In the genomic region with DNA sequence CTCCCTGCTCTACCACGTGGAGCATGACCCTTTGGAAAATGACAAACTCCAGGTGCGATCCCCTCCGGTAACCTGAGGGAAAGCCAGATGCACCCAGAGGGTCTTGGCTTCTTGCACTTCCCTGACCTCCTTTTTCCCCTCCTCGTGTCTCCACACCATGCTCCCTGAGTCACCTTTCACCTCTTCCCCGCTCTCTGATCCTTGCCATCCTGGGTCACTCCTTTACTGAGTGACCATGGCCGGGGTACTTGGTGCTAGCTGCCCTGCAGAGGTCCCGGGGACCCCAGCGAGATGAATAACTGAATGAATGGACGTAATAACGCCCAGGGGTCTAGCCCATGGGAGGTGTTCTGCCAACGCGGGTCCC, we compare ENCODE assay signal across 11 cellular contexts. TPM values are rescaled to one million over a fixed set of nuclear protein-coding genes. Genes with fewer than 3 reads are reported as not detected.
DNase-seq lines count a peak whose midpoint lies in the region; ATAC-seq and TF ChIP-seq lines count a peak whose summit lies in the region.
"Had no signal": no experiment of that assay in that cellular context is flagged by ENCODE, and none has a peak within 500 bp of the region (broad histone marks: within the 10 kb centered on the region; RNA-seq: fewer than 3 reads in every experiment).

No MANE protein-coding gene starts in this region.

- no TSS peak for BruUV-seq in IMR-90 (replicated peaks; lab: Mats Ljungman, UMichigan)

- no peak overlapping the region for H2BK20ac ChIP-seq in IMR-90 (ENCODE audit: low read depth, low read length)

- H3K9me1 ChIP-seq in IMR-90 (ENCODE audit: insufficient read depth, low read length), result no peaks in the 10 kb centered on the region

- H3K56ac ChIP-seq in IMR-90 (ENCODE audit: extremely low read depth, insufficient read depth, low read length), result no peak overlapping the region

- H2BK5ac ChIP-seq in IMR-90 (ENCODE audit: low read depth, low read length, poor library complexity, severe bottlenecking), result no peak overlapping the region

- no peak overlapping the region for H4K5ac ChIP-seq in IMR-90 (ENCODE audit: low read depth, low read length)

- H3K4me3 ChIP-seq in BJ (ENCODE audit: low read depth, low read length), result peak overlapping the region; percentile 57
- H3K4me3 ChIP-seq in IMR-90 (ENCODE audit: insufficient read depth, low read depth, low read length), result no peak overlapping the region
- H3K4me3 ChIP-seq in ectodermal cell (ENCODE audit: insufficient read depth, low read depth, low read length), result peak overlapping the region; percentile 22
- H3K4me3 ChIP-seq in osteoblast (ENCODE audit: insufficient read depth, low read length), result no peak overlapping the region

- POLR2A ChIA-PET in BJ (lab: Charles Lee) (no interaction called here), IMR-90 (lab: Charles Lee; ENCODE audit: unreplicated experiment) (no interaction called here), GM10248 (lab: Yijun Ruan, JAX) (no interaction called here)

- no peak for TF ChIP-seq RAD21 in IMR-90 (IDR thresholded peaks at IDR 0.05; ENCODE audit: low read length)

- DNase-seq in BJ (ENCODE audit: low read depth), result no peak
- no peak for DNase-seq in IMR-90
- DNase-seq in osteoblast (ENCODE audit: insufficient read length, low spot score, missing footprints), result peak; percentile 74
- DNase-seq in A172 (ENCODE audit: low spot score), result no peak
- DNase-seq in stimulated activated CD4-positive, alpha-beta T cell treated with anti-CD3 and anti-CD28 coated beads, Interleukin-2, amount 100 ng/mL, for 48 hours, result no peak
- no peak for DNase-seq in cerebellar nuclear complex (lab: John Stamatoyannopoulos, UW)
- no peak for DNase-seq in GM10248 (ENCODE audit: extremely low spot score)
- DNase-seq: NCI-H345 had no signal

- no peak overlapping the region for H4K8ac ChIP-seq in IMR-90 (ENCODE audit: low read depth in 2 of 2, low read length in 2 of 2)

- dilution Hi-C loops in IMR-90 (cut with HindIII; ENCODE audit: low sequenced_read_pairs, unreplicated experiment), result no loop called here

- H3K79me2 ChIP-seq in osteoblast (ENCODE audit: insufficient read depth, low read length), result no peaks in the 10 kb centered on the region

- ATAC-seq in IMR-90 (ENCODE audit: low read depth), result no peak

- H3K4ac ChIP-seq in IMR-90 (ENCODE audit: low read depth, low read length), result no peak overlapping the region

- no peak overlapping the region for H3K9ac ChIP-seq in IMR-90 (ENCODE audit: low read depth, low read length)

- no peak overlapping the region for H3K23ac ChIP-seq in IMR-90 (ENCODE audit: low read depth, low read length)

- H3K27me3 ChIP-seq in BJ (ENCODE audit: control insufficient read depth, insufficient read depth, low read length) (no peaks in the 10 kb centered on the region), IMR-90 (ENCODE audit: control insufficient read depth, insufficient read depth, low read length) (peaks cover 8% of the 10 kb centered on the region), ectodermal cell (ENCODE audit: control insufficient read depth, insufficient read depth, low read length, poor library complexity, severe bottlenecking) (peaks cover 23% of the 10 kb centered on the region), osteoblast (ENCODE audit: insufficient read depth, low read length) (peaks cover 36% of the 10 kb centered on the region)

- H3K4me2 ChIP-seq in IMR-90 (ENCODE audit: low read depth, low read length) (no peak overlapping the region), osteoblast (ENCODE audit: insufficient read depth, low read length) (no peak overlapping the region)

- no peaks in the 10 kb centered on the region for H4K20me1 ChIP-seq in IMR-90 (ENCODE audit: insufficient read depth, low read length)
- H4K20me1 ChIP-seq in osteoblast (ENCODE audit: insufficient read depth, low read length), result no peaks in the 10 kb centered on the region

- no peak for TF ChIP-seq POLR2A in IMR-90 (IDR thresholded peaks at IDR 0.05; ENCODE audit: low read depth, low read length)

- no peaks in the 10 kb centered on the region for H3K79me1 ChIP-seq in IMR-90 (ENCODE audit: low read depth in 1 of 2, low read length in 2 of 2)

- no peaks in the 10 kb centered on the region for H3K36me3 ChIP-seq in BJ (ENCODE audit: control insufficient read depth, insufficient read depth, low read length)
- no peaks in the 10 kb centered on the region for H3K36me3 ChIP-seq in IMR-90 (ENCODE audit: control insufficient read depth, insufficient read depth, low read length)
- no peaks in the 10 kb centered on the region for H3K36me3 ChIP-seq in ectodermal cell (ENCODE audit: control insufficient read depth, insufficient read depth, low read length)
- no peaks in the 10 kb centered on the region for H3K36me3 ChIP-seq in osteoblast (ENCODE audit: insufficient read depth, low read length)

- no peak for TF ChIP-seq CTCF in BJ (IDR thresholded peaks at IDR 0.05; ENCODE audit: insufficient read depth, low read depth, low read length)
- no peak for TF ChIP-seq CTCF in IMR-90 (conservative IDR thresholded peaks at IDR 0.05; ENCODE audit: low read depth, low read length)
- no peak for TF ChIP-seq CTCF in osteoblast (IDR thresholded peaks at IDR 0.05; ENCODE audit: extremely low read depth, low read depth, low read length)
- TF ChIP-seq CTCF in GM10248 (IDR thresholded peaks at IDR 0.05; ENCODE audit: control extremely low read depth, extremely low read depth, low read depth, missing control alignments), result no peak

- H2BK120ac ChIP-seq in IMR-90 (ENCODE audit: low read depth, low read length), result no peak overlapping the region

- in situ Hi-C loops in IMR-90 (cut with MboI; ENCODE audit: low sequenced_read_pairs), result loop anchor here (25.0 kb wide), 1 partner anchor 224 kb away; a partner anchor contains a TSS

- H4K91ac ChIP-seq in IMR-90 (ENCODE audit: insufficient read depth, low read depth, low read length), result no peak overlapping the region

- intact Hi-C loops in IMR-90 (cut with micrococcal nuclease), result no loop called here

- H3K27ac ChIP-seq in IMR-90 (ENCODE audit: insufficient read depth, low read length) (no peak overlapping the region), ectodermal cell (ENCODE audit: insufficient read depth, low read depth, low read length, poor library complexity, severe bottlenecking) (no peak overlapping the region), osteoblast (ENCODE audit: low read depth, low read length) (no peak overlapping the region)

- H3K14ac ChIP-seq in IMR-90 (replicated peaks; ENCODE audit: low read depth, low read length), result no peak overlapping the region

- H3K18ac ChIP-seq in IMR-90 (ENCODE audit: low read depth, low read length), result no peak overlapping the region

- CTCF ChIA-PET in BJ (lab: Yijun Ruan, JAX) (no interaction called here), IMR-90 (lab: Yijun Ruan, JAX) (no interaction called here), GM10248 (lab: Yijun Ruan, JAX) (interaction anchor here (1.3 kb wide), 1 partner anchor 12 kb away, joined by 3 read pairs; no protein-coding TSS in a partner anchor)

- H3K4me1 ChIP-seq in IMR-90 (ENCODE audit: control insufficient read depth, insufficient read depth, low read length) (no peaks in the 10 kb centered on the region), ectodermal cell (ENCODE audit: control insufficient read depth, insufficient read depth, low read length) (no peaks in the 10 kb centered on the region), osteoblast (ENCODE audit: insufficient read depth, low read length) (no peaks in the 10 kb centered on the region)

- no peak overlapping the region for H2AK9ac ChIP-seq in IMR-90 (replicated peaks; ENCODE audit: low read depth, low read length, poor library complexity)

- H2AK5ac ChIP-seq in IMR-90 (ENCODE audit: low read depth, low read length), result no peak overlapping the region

- H2AFZ ChIP-seq in IMR-90 (replicated peaks; ENCODE audit: low read length, poor library complexity) (peak overlapping the region; percentile 49), osteoblast (ENCODE audit: low read length) (no peak overlapping the region)

- H3K9me3 ChIP-seq in IMR-90 (ENCODE audit: control insufficient read depth, insufficient read depth, low read length) (peaks cover 1% of the 10 kb centered on the region; the same call in 1 of the 2 replicates), ectodermal cell (ENCODE audit: control insufficient read depth, low read length) (no peaks in the 10 kb centered on the region), osteoblast (ENCODE audit: low read depth, low read length) (no peaks in the 10 kb centered on the region)

- no peak overlapping the region for H2BK15ac ChIP-seq in IMR-90 (ENCODE audit: low read depth, low read length)

- WGBS in IMR-90 (ENCODE audit: extremely low coverage in 2 of 2, insufficient read length in 1 of 2), 2 experiments, result 55% methylated on average over 9 of the region's 12 CpGs; no CpG with 5 or more reads in 1 of the 2 experiments
- 39 to 42% methylated on average over 12 of the region's 12 CpGs for WGBS in ectodermal cell, 2 experiments

RNA-seq across cellular contexts. Expression of a gene that starts 0.4 kb away (rescaled TPM):
- polyA plus RNA-seq in BJ (2011; rRNA removed) (0.36 TPM in 2 replicates), IMR-90 (2012; rRNA removed) (0.03 and 0.04 TPM in 2 replicates)
- polyA minus RNA-seq in BJ (2011; rRNA and poly(A)+ RNA removed), result 0.38 and 0.51 TPM in 2 replicates
- total RNA-seq in IMR-90 (2012; rRNA removed) (under 0.01 TPM in 2 replicates), osteoblast (under 0.01 TPM in 1 of 2 replicates, not detected in the other)
- 0.01 and 0.04 TPM in 2 replicates for polyA plus RNA-seq in IMR-90 (2012; cell fraction: cytosol; rRNA removed)
- 0.14 and 0.19 TPM in 2 replicates for polyA plus RNA-seq in IMR-90 (2012; cell fraction: nucleus; rRNA removed; ENCODE audit: low replicate concordance)
- not detected for polyA plus RNA-seq in ectodermal cell (2013, experiment 1 of 4)
- 0.09 TPM for polyA plus RNA-seq in ectodermal cell (2013, experiment 2 of 4)
- not detected for polyA plus RNA-seq in ectodermal cell (2013, experiment 3 of 4)
- 0.12 TPM for polyA plus RNA-seq in ectodermal cell (2013, experiment 4 of 4)
- total RNA-seq in A172 (2014; rRNA removed; shearing (Covaris generic)), result 1.9 and 2.0 TPM in 2 replicates

RNA-seq across cellular contexts. Expression of a gene that starts 9.7 kb away (rescaled TPM):
- not detected in 2 replicates for polyA plus RNA-seq in BJ (2011; rRNA removed)
- polyA minus RNA-seq in BJ (2011; rRNA and poly(A)+ RNA removed), result not detected in 2 replicates
- total RNA-seq in IMR-90 (2012; rRNA removed), result not detected in 2 replicates
- polyA plus RNA-seq in IMR-90 (2012; rRNA removed), result not detected in 2 replicates
- not detected in 2 replicates for polyA plus RNA-seq in IMR-90 (2012; cell fraction: cytosol; rRNA removed)
- not detected in 2 replicates for polyA plus RNA-seq in IMR-90 (2012; cell fraction: nucleus; rRNA removed; ENCODE audit: low replicate concordance)
- not detected for polyA plus RNA-seq in ectodermal cell (2013, experiment 1 of 4)
- not detected for polyA plus RNA-seq in ectodermal cell (2013, experiment 2 of 4)
- polyA plus RNA-seq in ectodermal cell (2013, experiment 3 of 4), result not detected
- polyA plus RNA-seq in ectodermal cell (2013, experiment 4 of 4), result not detected
- not detected in 2 replicates for total RNA-seq in osteoblast
- not detected in 2 replicates for total RNA-seq in A172 (2014; rRNA removed; shearing (Covaris generic))
- total RNA-seq: Daoy, lung had no signal

RNA-seq across cellular contexts. Expression of a gene that starts 35.0 kb away (rescaled TPM):
- polyA plus RNA-seq in BJ (2011; rRNA removed) (0.49 and 1.1 TPM in 2 replicates), IMR-90 (2012; rRNA removed) (0.84 and 1.1 TPM in 2 replicates)
- 0.36 TPM in 1 of 2 replicates, not detected in the other for polyA minus RNA-seq in BJ (2011; rRNA and poly(A)+ RNA removed)
- total RNA-seq in IMR-90 (2012; rRNA removed) (0.36 and 0.56 TPM in 2 replicates), osteoblast (3.3 and 3.5 TPM in 2 replicates)
- polyA plus RNA-seq in IMR-90 (2012; cell fraction: cytosol; rRNA removed), result 0.30 and 0.63 TPM in 2 replicates
- 8.3 and 18.4 TPM in 2 replicates for polyA plus RNA-seq in IMR-90 (2012; cell fraction: nucleus; rRNA removed; ENCODE audit: low replicate concordance)
- polyA plus RNA-seq in ectodermal cell (2013, experiment 1 of 4), result not detected
- not detected for polyA plus RNA-seq in ectodermal cell (2013, experiment 2 of 4)
- not detected for polyA plus RNA-seq in ectodermal cell (2013, experiment 3 of 4)
- 0.20 TPM for polyA plus RNA-seq in ectodermal cell (2013, experiment 4 of 4)
- total RNA-seq in A172 (2014; rRNA removed; shearing (Covaris generic)), result 0.62 and 9.5 TPM in 2 replicates

RNA-seq across cellular contexts. Expression of a gene that starts 59.5 kb away (rescaled TPM):
- 26.8 and 38.4 TPM in 2 replicates for polyA plus RNA-seq in BJ (2011; rRNA removed)
- polyA minus RNA-seq in BJ (2011; rRNA and poly(A)+ RNA removed), result 11.6 and 19.1 TPM in 2 replicates
- 10.8 TPM in 2 replicates for total RNA-seq in IMR-90 (2012; rRNA removed)
- 25.9 and 27.7 TPM in 2 replicates for polyA plus RNA-seq in IMR-90 (2012; rRNA removed)
- polyA plus RNA-seq in IMR-90 (2012; cell fraction: cytosol; rRNA removed), result 22.1 and 24.3 TPM in 2 replicates
- 188 and 200 TPM in 2 replicates for polyA plus RNA-seq in IMR-90 (2012; cell fraction: nucleus; rRNA removed; ENCODE audit: low replicate concordance)
- polyA plus RNA-seq in ectodermal cell (2013, experiment 1 of 4), result 29.7 TPM
- 26.3 TPM for polyA plus RNA-seq in ectodermal cell (2013, experiment 2 of 4)
- 19.4 TPM for polyA plus RNA-seq in ectodermal cell (2013, experiment 3 of 4)
- 19.4 TPM for polyA plus RNA-seq in ectodermal cell (2013, experiment 4 of 4)
- total RNA-seq in osteoblast, result 8.3 and 14.1 TPM in 2 replicates
- total RNA-seq in A172 (2014; rRNA removed; shearing (Covaris generic)), result 55.7 and 62.6 TPM in 2 replicates

Comparison
In these comparisons a context has a peak if more than half of its experiments do, and no peak if none do; other contexts are left out.
1. H3K4me3 ChIP-seq: peak in BJ (single experiment) and ectodermal cell (single experiment); none in IMR-90 (single experiment) and osteoblast (single experiment).